Comparison of ENCODE assay signal across 8 cellular contexts in genomic region chr4:156970501-156971167, GRCh38. TPM values are rescaled to one million over a fixed set of nuclear protein-coding genes. Genes with fewer than 3 reads are reported as not detected.
DNase-seq lines count a peak whose midpoint lies in the region; ATAC-seq and TF ChIP-seq lines count a peak whose summit lies in the region.

No MANE protein-coding gene starts in this region.

- POLR2A ChIA-PET in AG04449 (lab: Yijun Ruan, JAX): interaction anchor here (0.9 to 1.5 kb wide), 6 partner anchors 8 to 495 kb away, joined by 3 to 8 read pairs (median 4); no protein-coding TSS in a partner anchor

- DNase-seq in AG04449 (ENCODE audit: low read depth, low spot score): no peak
- DNase-seq in H4 (ENCODE audit: low spot score): peak; percentile 34
- DNase-seq in Peyer's patch: peak in 2 of 3 donors; percentile 66 to 72
- DNase-seq in dermis microvascular lymphatic vessel endothelial cell (ENCODE audit: low read depth in 2 of 2): peak; percentile 42 to 72
- DNase-seq in left kidney (ENCODE audit: low read depth, low spot score): peak; percentile 89
- peak; percentile 26 for DNase-seq in smooth muscle cell (lab: John Stamatoyannopoulos, UW; ENCODE audit: unreplicated experiment)
- no peak for DNase-seq in AML-193 (lab: John Stamatoyannopoulos, UW)

- H3K4me2 ChIP-seq in smooth muscle cell: peak overlapping the region; percentile 87

- H3K4me1 ChIP-seq in Peyer's patch (peaks cover 0 to 22% (median 0%) of the 10 kb centered on the region in 4 donors), smooth muscle cell (ENCODE audit: low read depth) (peaks cover 26% of the 10 kb centered on the region)

- no peaks in the 10 kb centered on the region for H3K27me3 ChIP-seq in Peyer's patch
- no peaks in the 10 kb centered on the region for H3K27me3 ChIP-seq in smooth muscle cell (ENCODE audit: low read depth)

- H3K36me3 ChIP-seq in Peyer's patch: no peaks in the 10 kb centered on the region
- H3K36me3 ChIP-seq in smooth muscle cell (ENCODE audit: low read depth): no peaks in the 10 kb centered on the region

- peaks cover 12% of the 10 kb centered on the region for H4K20me1 ChIP-seq in smooth muscle cell (ENCODE audit: low read depth)

- peaks cover 4% of the 10 kb centered on the region for H3F3A ChIP-seq in smooth muscle cell (ENCODE audit: low read depth)

- H3K9me3 ChIP-seq in Peyer's patch (no peaks in the 10 kb centered on the region), smooth muscle cell (replicated peaks; ENCODE audit: low read depth) (no peaks in the 10 kb centered on the region)

- peaks cover 50% of the 10 kb centered on the region for H3K79me2 ChIP-seq in smooth muscle cell (ENCODE audit: low read depth)

- TF ChIP-seq CTCF in AG04449 (IDR thresholded peaks at IDR 0.05; ENCODE audit: insufficient read depth, low read length, missing control alignments) (peak; percentile 74), Peyer's patch (IDR thresholded peaks at IDR 0.05) (peak in 3 of 6 experiments; percentile 37 to 50 (median 48)), smooth muscle cell (IDR thresholded peaks at IDR 0.05; ENCODE audit: borderline replicate concordance, insufficient read depth, poor library complexity, severe bottlenecking) (peak; percentile 33)

- H3K4me3 ChIP-seq in AG04449 (ENCODE audit: low read depth, low read length) (peak overlapping the region; percentile 88), Peyer's patch (peak overlapping the region; percentile 44 to 93 (median 70)), smooth muscle cell (peak overlapping the region; percentile 80)

- peak overlapping the region; percentile 68 for H3K9ac ChIP-seq in smooth muscle cell (ENCODE audit: low read depth)

- CTCF ChIA-PET in AG04449 (lab: Yijun Ruan, JAX): interaction anchor here (0.6 to 7.2 kb wide), 18 partner anchors 9 to 495 kb away, joined by 3 to 64 read pairs (median 4); no protein-coding TSS in a partner anchor

- peak; percentile 9 to 26 for TF ChIP-seq POLR2A in Peyer's patch (IDR thresholded peaks at IDR 0.05)

- no peak for ATAC-seq in GM18858 (IDR thresholded peaks at IDR 0.05; ENCODE audit: unreplicated experiment)

- H3K27ac ChIP-seq in Peyer's patch: peak overlapping the region; percentile 67 to 89 (median 81)
- peak overlapping the region; percentile 58 for H3K27ac ChIP-seq in smooth muscle cell (ENCODE audit: low read depth)

- under 1% methylated on average over 22 of the region's 22 CpGs for WGBS in smooth muscle cell (ENCODE audit: low lambda C conversion rate)

- peak overlapping the region; percentile 88 for H2AFZ ChIP-seq in smooth muscle cell (ENCODE audit: low read depth)

RNA-seq across cellular contexts. Expression of gene PDGFC, which starts 1.0 kb away (rescaled TPM):
- 21.7 and 22.5 TPM in 2 replicates for total RNA-seq in H4 (2014; rRNA removed; shearing (Covaris generic))
- total RNA-seq in Peyer's patch (10 to 100 TPM in 2 of 4 donors, 1 to 10 TPM in 2; 4.4 to 17.3 (median 11.5) TPM), dermis microvascular lymphatic vessel endothelial cell (11.3 and 22.0 TPM in 2 replicates), smooth muscle cell (135 and 165 TPM in 2 replicates)
- 56.5 and 77.8 TPM in 2 replicates for polyA plus RNA-seq in smooth muscle cell

Comparison
In these comparisons a context has a peak if more than half of its experiments do, and no peak if none do; other contexts are left out.
1. DNase-seq: peak in H4 (single experiment), Peyer's patch (2 of 3), dermis microvascular lymphatic vessel endothelial cell (2 of 2), left kidney (single experiment) and smooth muscle cell (single experiment); none in AG04449 (single experiment) and AML-193 (0 of 2).
2. Peak in every context shown above with its lines, with median percentiles within 50 percentile points of each other: H3K4me3 ChIP-seq.